8 cellular contexts compared by ENCODE assay signal in the genomic region with DNA sequence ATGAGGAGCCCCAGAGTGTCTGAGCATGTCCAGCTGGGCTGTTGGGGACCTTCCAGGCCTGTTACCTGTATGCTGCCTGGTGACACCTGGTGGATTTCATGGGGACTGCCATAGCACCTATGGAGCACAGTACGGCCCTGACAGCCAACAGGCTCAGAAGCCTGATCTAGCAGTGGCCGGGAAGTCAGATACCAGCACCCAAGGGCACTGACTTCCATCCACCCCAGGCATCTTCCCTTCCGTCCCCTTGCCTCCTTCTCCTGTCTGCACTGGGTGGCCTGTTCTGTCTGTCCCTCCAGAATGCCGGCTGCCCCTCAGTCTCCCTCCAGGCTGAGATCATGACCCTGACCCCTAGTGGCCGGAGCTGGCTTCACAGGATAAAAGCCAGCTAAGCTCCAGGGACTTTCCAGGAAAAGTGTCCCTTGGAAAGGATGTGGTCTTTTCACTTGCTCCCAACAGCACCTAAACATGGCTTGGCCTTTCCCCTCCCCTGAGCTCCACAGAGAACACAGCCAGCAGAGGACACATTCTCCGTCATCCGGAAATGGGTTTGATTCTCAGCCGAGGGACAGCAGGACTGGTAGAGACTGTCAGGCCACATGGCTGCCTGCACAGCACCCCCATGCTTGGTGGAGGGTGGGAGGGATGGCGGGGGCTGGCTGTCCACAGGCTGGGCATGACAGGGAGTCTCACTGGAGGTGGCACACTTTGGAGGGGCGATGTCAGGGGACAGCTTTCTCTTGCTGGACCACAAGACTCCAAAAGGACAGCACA. TPM values are rescaled to one million over a fixed set of nuclear protein-coding genes. Genes with fewer than 3 reads are reported as not detected.
DNase-seq lines count a peak whose midpoint lies in the region; ATAC-seq, FAIRE-seq and TF ChIP-seq lines count a peak whose summit lies in the region.

No MANE protein-coding gene starts in this region.

- ATAC-seq in HG02798 (IDR thresholded peaks at IDR 0.05; ENCODE audit: poor library complexity, unreplicated experiment) (peak; percentile 83), GM12878 (peak; percentile 82), HG03342 (IDR thresholded peaks at IDR 0.05; ENCODE audit: unreplicated experiment) (no peak)

- BruUV-seq in GM12878 (replicated peaks; lab: Mats Ljungman, UMichigan) = no TSS peak

- H3K4me1 ChIP-seq in SJCRH30 (no peaks in the 10 kb centered on the region; the same call in 1 of the 2 replicates), GM12878 (ENCODE audit: control insufficient read depth, insufficient read depth, low read length) (peaks cover 8% of the 10 kb centered on the region)

- 0 out of 4 replicates have a peak, but pooled peaks of 1 of the 2 experiments have one; percentile 12 for TF ChIP-seq EP300 in GM12878 (IDR thresholded peaks at IDR 0.05; ENCODE audit: borderline replicate concordance in 1 of 2, control insufficient read depth in 1 of 2, low read depth in 2 of 2, low read length in 2 of 2)

- peak overlapping the region; percentile 43 for H3K9ac ChIP-seq in GM12878 (ENCODE audit: control insufficient read depth, insufficient read depth, low read length)

- CTCF ChIA-PET in GM12878 (lab: Yijun Ruan, JAX) = interaction anchor here (0.6 to 2.6 kb wide), 30 partner anchors 10 to 630 kb away, joined by 3 to 52 read pairs (median 3); a partner anchor contains a TSS

- peaks cover 21% of the 10 kb centered on the region for H3K36me3 ChIP-seq in SJCRH30
- H3K36me3 ChIP-seq in GM12878 (ENCODE audit: control insufficient read depth in 2 of 2, insufficient read depth in 2 of 2, low read length in 1 of 2) = peaks cover 4 to 14% of the 10 kb centered on the region in 2 experiments; a peak in 3 of 4 replicates

- TF ChIP-seq CTCF in GM12865 (IDR thresholded peaks at IDR 0.05; ENCODE audit: insufficient read depth, low read depth, low read length, missing control alignments) (peak; percentile 72), GM12878 (IDR thresholded peaks at IDR 0.05 in 2 of 3, conservative IDR thresholded peaks at IDR 0.05 in 1 of 3; ENCODE audit: control insufficient read depth in 2 of 3, extremely low read depth in 1 of 3, insufficient read depth in 1 of 3, low read depth in 3 of 3, low read length in 3 of 3) (peak; percentile 62 to 84 (median 80))

- in situ Hi-C loops in GM12878 (cut with MboI) = no loop called here

- intact Hi-C loops in GM12878 (cut with micrococcal nuclease; ENCODE audit: unreplicated experiment) = loop anchor here (2.0 to 10.0 kb wide), 3 partner anchors 304 to 674 kb away; a partner anchor contains a TSS

- peak; percentile 82 for FAIRE-seq in GM12878 (lab: Jason Lieb, UNC)

- peak; percentile 28; the same call in 1 of the 2 replicates for TF ChIP-seq RAD21 in GM12878 (IDR thresholded peaks at IDR 0.05; ENCODE audit: insufficient read depth, low read depth, low read length)

- H3K27me3 ChIP-seq in SJCRH30 (no peaks in the 10 kb centered on the region), GM12878 (replicated peaks in 1 of 2; ENCODE audit: control insufficient read depth in 2 of 2, insufficient read depth in 2 of 2, low read length in 1 of 2) (no peaks in the 10 kb centered on the region)

- H4K20me1 ChIP-seq in GM12878 (ENCODE audit: control insufficient read depth, insufficient read depth) = no peaks in the 10 kb centered on the region

- SMC1A ChIA-PET in GM12878 (lab: Charles Lee; ENCODE audit: uncharacterized antibody, unreplicated experiment) = interaction anchor here (0.6 to 2.0 kb wide), 6 partner anchors 9 to 473 kb away, joined by 3 to 10 read pairs (median 5); a partner anchor contains a TSS

- H3K27ac ChIP-seq in SJCRH30 (no peak overlapping the region), GM12878 (ENCODE audit: control insufficient read depth, insufficient read depth) (peak overlapping the region; percentile 47)

- RAD21 ChIA-PET in GM12878 (lab: Charles Lee; ENCODE audit: unreplicated experiment) = interaction anchor here (1.0 to 1.9 kb wide), 5 partner anchors 10 to 480 kb away, joined by 3 to 12 read pairs (median 3); a partner anchor contains a TSS

- 7% methylated on average over 10 of the region's 10 CpGs for WGBS in GM12878 (ENCODE audit: insufficient coverage, insufficient replicate concordance, low lambda C conversion rate, missing lambda C conversion rate)

- POLR2A ChIA-PET in GM12878 (lab: Charles Lee) = interaction anchor here (0.8 to 1.6 kb wide), 4 partner anchors 9 to 469 kb away, joined by 3 to 8 read pairs (median 4); a partner anchor contains a TSS

- H2AFZ ChIP-seq in GM12878 (ENCODE audit: control insufficient read depth, low read depth, low read length) = peak overlapping the region; percentile 95

- peaks cover 2% of the 10 kb centered on the region for H3K79me2 ChIP-seq in GM12878 (ENCODE audit: control insufficient read depth, insufficient read depth, low read length)

- H3K4me3 ChIP-seq in GM12865 (ENCODE audit: low read depth, low read length) = no peak overlapping the region
- H3K4me3 ChIP-seq in SJCRH30 = no peak overlapping the region
- H3K4me3 ChIP-seq in GM12878 = peak overlapping the region; percentile 5; the same call in 1 of the 2 replicates

- no peak for TF ChIP-seq POLR2A in GM12878 (IDR thresholded peaks at IDR 0.05; ENCODE audit: low read depth, low read length)

- H3K4me2 ChIP-seq in GM12878 (ENCODE audit: control insufficient read depth, insufficient read depth) = peak overlapping the region; percentile 79

- DNase-seq in GM12865 (ENCODE audit: low read depth) (peak; percentile 83), SJCRH30 (peak; percentile 63 to 78), GM12878 (ENCODE audit: low read depth, low spot score) (peak; percentile 55), inferior parietal cortex (ENCODE audit: extremely low spot score) (peak; percentile 65), NCI-H446 (lab: John Stamatoyannopoulos, UW) (no peak)
- DNase-seq in stimulated activated CD4-positive, alpha-beta T cell treated with anti-CD3 and anti-CD28 coated beads, Interleukin-2, amount 100 ng/mL, for 4 hours (ENCODE audit: low read depth) = peak; percentile 49

- H3K9me3 ChIP-seq in SJCRH30 (replicated peaks) (no peaks in the 10 kb centered on the region), GM12878 (replicated peaks; ENCODE audit: control insufficient read depth, insufficient read depth, low read length) (no peaks in the 10 kb centered on the region)

TF ChIP-seq in GM12878, 131 proteins besides CTCF, POLR2A, EP300 and RAD21 (continues in another document):
- TF ChIP-seq TCF12 (IDR thresholded peaks at IDR 0.05; ENCODE audit: low read depth, low read length) (0 out of 2 replicates have a peak, but pooled peaks have one; percentile 14), IKZF1 (conservative IDR thresholded peaks at IDR 0.05) (peak; percentile 89), SUPT20H (IDR thresholded peaks at IDR 0.05; ENCODE audit: borderline replicate concordance, control insufficient read depth, low read depth, low read length) (no peak), BRCA1 (IDR thresholded peaks at IDR 0.05; ENCODE audit: low read depth, low read length) (no peak), IKZF2 (IDR thresholded peaks at IDR 0.05) (peak; percentile 87), RB1 (IDR thresholded peaks at IDR 0.05; ENCODE audit: borderline replicate concordance) (0 out of 2 replicates have a peak, but pooled peaks have one; percentile 32)
- TF ChIP-seq, protein P1, sequence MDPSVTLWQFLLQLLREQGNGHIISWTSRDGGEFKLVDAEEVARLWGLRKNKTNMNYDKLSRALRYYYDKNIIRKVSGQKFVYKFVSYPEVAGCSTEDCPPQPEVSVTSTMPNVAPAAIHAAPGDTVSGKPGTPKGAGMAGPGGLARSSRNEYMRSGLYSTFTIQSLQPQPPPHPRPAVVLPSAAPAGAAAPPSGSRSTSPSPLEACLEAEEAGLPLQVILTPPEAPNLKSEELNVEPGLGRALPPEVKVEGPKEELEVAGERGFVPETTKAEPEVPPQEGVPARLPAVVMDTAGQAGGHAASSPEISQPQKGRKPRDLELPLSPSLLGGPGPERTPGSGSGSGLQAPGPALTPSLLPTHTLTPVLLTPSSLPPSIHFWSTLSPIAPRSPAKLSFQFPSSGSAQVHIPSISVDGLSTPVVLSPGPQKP (IDR thresholded peaks at IDR 0.05; ENCODE audit: low read depth, low read length) = no peak
- TF ChIP-seq, protein P2, sequence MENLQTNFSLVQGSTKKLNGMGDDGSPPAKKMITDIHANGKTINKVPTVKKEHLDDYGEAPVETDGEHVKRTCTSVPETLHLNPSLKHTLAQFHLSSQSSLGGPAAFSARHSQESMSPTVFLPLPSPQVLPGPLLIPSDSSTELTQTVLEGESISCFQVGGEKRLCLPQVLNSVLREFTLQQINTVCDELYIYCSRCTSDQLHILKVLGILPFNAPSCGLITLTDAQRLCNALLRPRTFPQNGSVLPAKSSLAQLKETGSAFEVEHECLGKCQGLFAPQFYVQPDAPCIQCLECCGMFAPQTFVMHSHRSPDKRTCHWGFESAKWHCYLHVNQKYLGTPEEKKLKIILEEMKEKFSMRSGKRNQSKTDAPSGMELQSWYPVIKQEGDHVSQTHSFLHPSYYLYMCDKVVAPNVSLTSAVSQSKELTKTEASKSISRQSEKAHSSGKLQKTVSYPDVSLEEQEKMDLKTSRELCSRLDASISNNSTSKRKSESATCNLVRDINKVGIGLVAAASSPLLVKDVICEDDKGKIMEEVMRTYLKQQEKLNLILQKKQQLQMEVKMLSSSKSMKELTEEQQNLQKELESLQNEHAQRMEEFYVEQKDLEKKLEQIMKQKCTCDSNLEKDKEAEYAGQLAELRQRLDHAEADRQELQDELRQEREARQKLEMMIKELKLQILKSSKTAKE (IDR thresholded peaks at IDR 0.05; ENCODE audit: low read depth, poor library complexity, severe bottlenecking) = peak; percentile 23

RNA-seq across cellular contexts. Expression of a gene that starts 9.5 kb away (rescaled TPM):
- total RNA-seq in SJCRH30 (2014; rRNA removed; shearing (Covaris generic)) = 5,360 and 5,605 TPM in 2 replicates
- total RNA-seq in GM12878 (2013; cell fraction: nucleolus; rRNA removed) = 481 and 582 TPM in 2 replicates
- total RNA-seq in GM12878 (2014; rRNA removed) = 5,088 and 5,187 TPM in 2 replicates
- total RNA-seq in GM12878 (2014; rRNA removed; fragmentation: Illumina TruSeq; extraction: Trizol) = 7,557 and 7,879 TPM in 2 replicates
- 2,781 and 2,861 TPM in 2 replicates for total RNA-seq in GM12878 (2021)
- 17,491 TPM for polyA plus RNA-seq in GM12878 (2011; ENCODE audit: low read depth)
- polyA plus RNA-seq in GM12878 (2011; rRNA removed) = 5,480 and 5,843 TPM in 2 replicates
- 5,210 and 5,386 TPM in 2 replicates for polyA plus RNA-seq in GM12878 (2011; cell fraction: cytosol; rRNA removed)
- polyA plus RNA-seq in GM12878 (2011; cell fraction: nucleus; rRNA removed) = 1,504 and 1,515 TPM in 2 replicates
- 6,753 and 7,585 TPM in 2 replicates for polyA plus RNA-seq in GM12878 (2012)
- 3,851 and 4,093 TPM in 2 replicates for polyA plus RNA-seq in GM12878 (2014; fragmentation: Illumina TruSeq; extraction: Trizol)
- 1,000 to 10,000 TPM; 2,736 to 3,665 TPM for polyA plus RNA-seq in GM12878 (2014; fragmentation: Nextera tagmentation; extraction: Ambion mirVana)
- 7,788 and 7,871 TPM in 2 replicates for polyA plus RNA-seq in GM12878 (2014; rRNA removed)
- polyA plus RNA-seq in GM12878 (2016; fragmentation: Nextera tagmentation; extraction: Ambion mirVana) = 1,000 to 10,000 TPM; 1,223 to 1,264 TPM
- polyA minus RNA-seq in GM12878 (2011; rRNA and poly(A)+ RNA removed) = 1,047 and 1,094 TPM in 2 replicates
- polyA minus RNA-seq in GM12878 (2011; cell fraction: cytosol; rRNA and poly(A)+ RNA removed) = 683 and 745 TPM in 2 replicates
- polyA minus RNA-seq in GM12878 (2011; cell fraction: nucleus; rRNA and poly(A)+ RNA removed) = 264 and 438 TPM in 2 replicates

Comparison
In these comparisons a context has a peak if more than half of its experiments do, and no peak if none do; other contexts are left out.
1. DNase-seq: peak in GM12865 (single experiment), SJCRH30 (2 of 2), GM12878 (single experiment), inferior parietal cortex (single experiment) and stimulated activated CD4-positive, alpha-beta T cell treated with anti-CD3 and anti-CD28 coated beads, Interleukin-2, amount 100 ng/mL, for 4 hours (single experiment); none in NCI-H446 (0 of 2).